Comparison of ENCODE assay signal across 1 cellular context in genomic region chr5:125180222-125180621, GRCh38.
TF ChIP-seq lines count a peak whose summit lies in the region.

No MANE protein-coding gene starts in this region.

TF ChIP-seq in GM23338, 12 proteins besides CTCF, POLR2A, EP300 and RAD21 (continued from another document):
- TF ChIP-seq ZNF462 (CRISPR knock-in tag; IDR thresholded peaks at IDR 0.05) = no peak
TF ChIP-seq in GM23338: peak in this region for 1.
